ENCODE assay signal across 8 cellular contexts in the genomic region with DNA sequence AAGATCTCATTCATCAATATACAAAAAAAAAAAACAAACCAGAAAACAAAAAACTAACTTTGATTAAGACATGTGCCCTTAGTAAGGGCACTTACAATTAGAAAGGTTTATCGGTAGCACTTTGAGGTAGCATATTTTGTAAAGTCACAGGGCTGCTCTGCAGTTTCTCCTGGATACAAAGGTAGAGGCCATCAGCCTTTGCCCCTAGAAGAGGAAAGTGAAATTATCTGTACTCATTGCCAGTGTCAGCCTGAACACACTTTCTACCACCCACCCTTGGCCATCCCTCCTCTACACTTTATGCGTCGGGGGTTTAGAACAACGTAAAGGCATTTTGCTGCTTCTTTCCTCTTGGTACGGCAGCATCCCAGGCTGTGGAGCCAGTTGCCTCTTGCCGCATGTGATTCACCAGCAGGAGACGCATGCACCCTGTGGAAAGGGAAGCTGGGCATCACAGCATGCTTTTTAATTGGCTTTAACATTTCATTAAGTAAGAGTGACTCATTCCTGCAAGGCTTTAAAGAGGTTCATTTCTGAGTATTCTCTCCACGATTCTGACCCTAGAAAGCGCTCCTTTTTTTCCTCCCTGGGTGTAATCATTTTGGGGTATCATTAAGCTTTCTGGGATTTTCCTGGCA.
A peak's percentile ranks its signal among the peaks of the same experiment; 100 is the strongest.
DNase-seq lines count a peak whose midpoint lies in the region; ATAC-seq and TF ChIP-seq lines count a peak whose summit lies in the region.

No MANE protein-coding gene starts in this region.

- no peaks in the 10 kb centered on the region for H3K27me3 ChIP-seq in ovary
- H3K27me3 ChIP-seq in psoas muscle (ENCODE audit: insufficient read depth in 3 of 3, low read length in 2 of 3) = no peaks in the 10 kb centered on the region
- no peaks in the 10 kb centered on the region for H3K27me3 ChIP-seq in MM.1S (replicated peaks; ENCODE audit: insufficient read depth, low read length)

- no peaks in the 10 kb centered on the region for H3K79me2 ChIP-seq in MM.1S (ENCODE audit: low read length)

- no peaks in the 10 kb centered on the region for H4K20me1 ChIP-seq in MM.1S (ENCODE audit: insufficient read depth, low read length)

- peak; percentile 93 for ATAC-seq in esophagus mucosa
- ATAC-seq in psoas muscle = no peak

- intact Hi-C loops in ovary (cut with DNase I) = loop anchor here in 1 of 4 donors (10.0 kb wide), 1 partner anchor 69 kb away; no protein-coding TSS in a partner anchor
- intact Hi-C loops in psoas muscle (cut with DNase I) = no loop called here

- no peak overlapping the region for H3K4me2 ChIP-seq in MM.1S (ENCODE audit: low read depth, low read length)

- no peak for TF ChIP-seq EP300 in ovary (IDR thresholded peaks at IDR 0.05)

- H3K4me3 ChIP-seq in ovary (no peak overlapping the region), psoas muscle (no peak overlapping the region), MM.1S (ENCODE audit: low read length) (no peak overlapping the region)

- TF ChIP-seq POLR2A in ovary (IDR thresholded peaks at IDR 0.05) = no peak

- H3K9ac ChIP-seq in MM.1S (ENCODE audit: low read length) = no peak overlapping the region

- no peaks in the 10 kb centered on the region for H3K9me3 ChIP-seq in ovary
- no peaks in the 10 kb centered on the region for H3K9me3 ChIP-seq in psoas muscle
- no peaks in the 10 kb centered on the region for H3K9me3 ChIP-seq in MM.1S (replicated peaks; ENCODE audit: insufficient read depth, low read length)

- TF ChIP-seq CTCF in ovary (IDR thresholded peaks at IDR 0.05) (peak in 1 of 3 donors; percentile 36), psoas muscle (IDR thresholded peaks at IDR 0.05) (no peak), MM.1S (IDR thresholded peaks at IDR 0.05; ENCODE audit: low read length) (no peak)

- H3K27ac ChIP-seq in ovary = no peak overlapping the region
- no peak overlapping the region for H3K27ac ChIP-seq in psoas muscle
- no peak overlapping the region for H3K27ac ChIP-seq in MM.1S (ENCODE audit: low read length)

- H3K9me2 ChIP-seq in MM.1S (replicated peaks; ENCODE audit: insufficient read depth, low read length) = no peaks in the 10 kb centered on the region

- 39 to 54% (median 41%) methylated on average over 9 of the region's 9 CpGs for WGBS in ovary, 3 donors
- 79 to 81% (median 81%) methylated on average over 9 of the region's 9 CpGs for WGBS in psoas muscle, 3 donors

- H2AFZ ChIP-seq in MM.1S (ENCODE audit: low read length) = no peak overlapping the region

- in situ Hi-C loops in G401 (cut with HindIII; ENCODE audit: low sequenced_read_pairs) = no loop called here

- no peaks in the 10 kb centered on the region for H3F3A ChIP-seq in MM.1S (ENCODE audit: insufficient read depth, low read length)

- DNase-seq in G401 (ENCODE audit: low spot score) = peak; percentile 71
- peak; percentile 81 for DNase-seq in RPMI7951 (ENCODE audit: low read depth)
- DNase-seq in ovary = peak; percentile 25 to 51 (median 32)
- no peak for DNase-seq in activated CD4-positive, CD25-positive, alpha-beta regulatory T cell (lab: John Stamatoyannopoulos, UW)
- DNase-seq in DMS79 (lab: John Stamatoyannopoulos, UW) = no peak
- DNase-seq in psoas muscle = no peak
- DNase-seq in MM.1S = no peak

- H3K36me3 ChIP-seq in ovary (no peaks in the 10 kb centered on the region), psoas muscle (ENCODE audit: insufficient read depth in 1 of 2, low read depth in 1 of 2) (peaks cover 0 to 20% of the 10 kb centered on the region in 2 donors), MM.1S (replicated peaks; ENCODE audit: insufficient read depth, low read length) (no peaks in the 10 kb centered on the region)

- H3K4me1 ChIP-seq in ovary (ENCODE audit: insufficient read depth) (no peaks in the 10 kb centered on the region), psoas muscle (no peaks in the 10 kb centered on the region), MM.1S (ENCODE audit: low read length) (peaks cover 10% of the 10 kb centered on the region)

Comparison
In these comparisons a context has a peak if more than half of its experiments do, and no peak if none do; other contexts are left out.
1. DNase-seq: peak in G401 (single experiment), RPMI7951 (single experiment) and ovary (5 of 5); none in activated CD4-positive, CD25-positive, alpha-beta regulatory T cell (0 of 4), DMS79 (single experiment), psoas muscle (0 of 2) and MM.1S (single experiment).